In the genomic region with DNA sequence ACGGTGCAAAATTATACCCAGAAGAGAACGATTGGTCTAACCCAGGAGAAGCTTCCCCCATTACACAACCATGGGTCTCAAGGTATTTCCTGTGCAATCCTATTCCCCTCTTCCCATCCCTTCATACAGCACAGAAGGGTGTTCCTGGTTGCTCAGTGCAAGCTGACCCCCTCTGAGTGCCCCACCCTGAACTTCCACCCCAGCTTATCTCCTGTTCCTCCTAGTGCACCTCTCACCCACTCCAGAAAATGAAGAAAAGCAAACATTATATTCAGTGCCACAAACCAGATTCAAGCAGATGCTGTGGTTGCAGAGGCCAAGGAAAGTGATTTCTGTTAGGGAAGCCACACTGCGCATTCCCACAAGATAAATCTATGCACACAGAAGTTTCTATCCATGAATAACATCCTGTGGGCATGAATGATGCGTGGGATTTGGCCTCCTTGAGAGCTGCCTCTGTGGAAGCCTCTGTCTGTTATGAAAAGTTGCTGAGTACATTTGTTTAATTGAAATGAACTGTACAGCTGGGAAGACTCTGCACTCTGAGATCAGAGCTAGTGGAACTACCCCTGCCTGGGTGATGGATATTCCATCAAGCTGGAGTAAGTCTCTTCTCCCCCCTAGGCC, we compare ENCODE assay signal across 19 cellular contexts. TPM values are rescaled to one million over a fixed set of nuclear protein-coding genes. Genes with fewer than 3 reads are reported as not detected.
DNase-seq lines count a peak whose midpoint lies in the region; TF ChIP-seq lines count a peak whose summit lies in the region.
"Had no signal": no experiment of that assay in that cellular context is flagged by ENCODE, and none has a peak within 500 bp of the region (broad histone marks: within the 10 kb centered on the region; RNA-seq: fewer than 3 reads in every experiment).

No MANE protein-coding gene starts in this region.

- DNase-seq in EH (ENCODE audit: low read depth) = peak; percentile 71
- peak; percentile 71 for DNase-seq in brain microvascular endothelial cell
- DNase-seq in iris pigment epithelial cell (ENCODE audit: low read depth) = peak; percentile 64
- no peak for DNase-seq in progenitor cell of endocrine pancreas (ENCODE audit: low spot score, unreplicated experiment)
- no peak for DNase-seq in epidermal melanocyte (ENCODE audit: insufficient read length, low spot score)
- no peak for DNase-seq in NCI-H69 (lab: John Stamatoyannopoulos, UW)
- no peak for DNase-seq in HuH-7.5 (ENCODE audit: low spot score)
- DNase-seq: activated CD4-positive, alpha-beta T cell treated with anti-CD3 and anti-CD28 coated beads, Interleukin-2, amount 50 U/mL, for 1 hour; activated gamma-delta T cell; foreskin keratinocyte; Karpas-422; NCI-H1105; NCI-H524 treated with DMSO at 0.1 percent for 48 hours had no signal

- no peak overlapping the region for H3K4me3 Mint-ChIP-seq in progenitor cell of endocrine pancreas (ENCODE audit: low read depth)
- H3K4me3 Mint-ChIP-seq: GM23338 had no signal

- TF ChIP-seq CTCF in brain microvascular endothelial cell (IDR thresholded peaks at IDR 0.05; ENCODE audit: low read depth, low read length, missing control alignments) (no peak), progenitor cell of endocrine pancreas (IDR thresholded peaks at IDR 0.05; ENCODE audit: unreplicated experiment) (no peak)

- H3K36me3 Mint-ChIP-seq in progenitor cell of endocrine pancreas (ENCODE audit: insufficient read depth) = no peaks in the 10 kb centered on the region

- no peak overlapping the region for H3K27ac Mint-ChIP-seq in progenitor cell of endocrine pancreas
- H3K27ac Mint-ChIP-seq: GM23338 had no signal

- in situ Hi-C loops in brain microvascular endothelial cell (cut with HindIII; ENCODE audit: low pct_ligation_motif_present, low sequenced_read_pairs) = no loop called here

- no peaks in the 10 kb centered on the region for H3K27me3 ChIP-seq in brain microvascular endothelial cell (replicated peaks)
- no peaks in the 10 kb centered on the region for H3K27me3 ChIP-seq in skeletal muscle satellite cell (ENCODE audit: control insufficient read depth, insufficient read depth, low read length)

- H3K9ac ChIP-seq in skeletal muscle satellite cell (ENCODE audit: low read depth, low read length) = no peak overlapping the region

- no peaks in the 10 kb centered on the region for H3K9me3 Mint-ChIP-seq in progenitor cell of endocrine pancreas (ENCODE audit: low read depth)
- H3K9me3 Mint-ChIP-seq: GM23338 had no signal

- H3K36me3 ChIP-seq in brain microvascular endothelial cell (replicated peaks) = no peaks in the 10 kb centered on the region
- H3K36me3 ChIP-seq in skeletal muscle satellite cell (ENCODE audit: insufficient read depth, low read length) = no peaks in the 10 kb centered on the region

- no peak overlapping the region for H3K4me3 ChIP-seq in brain microvascular endothelial cell (ENCODE audit: low read depth, low read length)
- H3K4me3 ChIP-seq in skeletal muscle satellite cell (ENCODE audit: low read length) = no peak overlapping the region
- H3K4me3 ChIP-seq: GM23338 had no signal

- peaks cover 64% of the 10 kb centered on the region for H3K27me3 Mint-ChIP-seq in progenitor cell of endocrine pancreas

- H3K4me1 ChIP-seq in skeletal muscle satellite cell (ENCODE audit: control insufficient read depth, insufficient read depth, low read length) = peaks cover 29% of the 10 kb centered on the region
- H3K4me1 ChIP-seq: foreskin keratinocyte had no signal

- H3K4me1 Mint-ChIP-seq in progenitor cell of endocrine pancreas (ENCODE audit: low read depth) = peaks cover 2% of the 10 kb centered on the region

- H3K9me3 ChIP-seq in skeletal muscle satellite cell (replicated peaks; ENCODE audit: low read length) = no peaks in the 10 kb centered on the region

- peak overlapping the region; percentile 3 for H3K4me2 ChIP-seq in skeletal muscle satellite cell (ENCODE audit: low read length)
- H3K4me2 ChIP-seq: GM23338 had no signal

- H3K27ac ChIP-seq in brain microvascular endothelial cell = no peak overlapping the region
- H3K27ac ChIP-seq: foreskin keratinocyte had no signal

RNA-seq across cellular contexts. Expression of gene OR2S2, which starts 2.2 kb away (rescaled TPM):
- not detected in 2 replicates for total RNA-seq in skeletal muscle satellite cell (2012; rRNA removed)
- total RNA-seq in progenitor cell of endocrine pancreas = not detected in 2 replicates
- total RNA-seq: foreskin keratinocyte, GM23338, HT-29, mesenteric fat pad, Right ventricle myocardium inferior, temporal lobe had no signal

RNA-seq across cellular contexts. Expression of gene SPAAR, which starts 50.9 kb away (rescaled TPM):
- total RNA-seq in skeletal muscle satellite cell (2012; rRNA removed) = 0.76 and 1.5 TPM in 2 replicates
- total RNA-seq in progenitor cell of endocrine pancreas = not detected in 2 replicates
- total RNA-seq: foreskin keratinocyte, GM23338 had no signal

RNA-seq across cellular contexts. Expression of gene HRCT1, which starts 54.1 kb away (rescaled TPM):
- total RNA-seq in skeletal muscle satellite cell (2012; rRNA removed) = 0.25 and 2.4 TPM in 2 replicates
- not detected in 2 replicates for total RNA-seq in progenitor cell of endocrine pancreas
- total RNA-seq: GM23338, temporal lobe had no signal

Comparison
In these comparisons a context has a peak if more than half of its experiments do, and no peak if none do; other contexts are left out.
1. DNase-seq: peak in EH (single experiment), brain microvascular endothelial cell (single experiment) and iris pigment epithelial cell (single experiment); none in progenitor cell of endocrine pancreas (single experiment), epidermal melanocyte (single experiment), NCI-H69 (single experiment) and HuH-7.5 (single experiment).